In the genomic region with DNA sequence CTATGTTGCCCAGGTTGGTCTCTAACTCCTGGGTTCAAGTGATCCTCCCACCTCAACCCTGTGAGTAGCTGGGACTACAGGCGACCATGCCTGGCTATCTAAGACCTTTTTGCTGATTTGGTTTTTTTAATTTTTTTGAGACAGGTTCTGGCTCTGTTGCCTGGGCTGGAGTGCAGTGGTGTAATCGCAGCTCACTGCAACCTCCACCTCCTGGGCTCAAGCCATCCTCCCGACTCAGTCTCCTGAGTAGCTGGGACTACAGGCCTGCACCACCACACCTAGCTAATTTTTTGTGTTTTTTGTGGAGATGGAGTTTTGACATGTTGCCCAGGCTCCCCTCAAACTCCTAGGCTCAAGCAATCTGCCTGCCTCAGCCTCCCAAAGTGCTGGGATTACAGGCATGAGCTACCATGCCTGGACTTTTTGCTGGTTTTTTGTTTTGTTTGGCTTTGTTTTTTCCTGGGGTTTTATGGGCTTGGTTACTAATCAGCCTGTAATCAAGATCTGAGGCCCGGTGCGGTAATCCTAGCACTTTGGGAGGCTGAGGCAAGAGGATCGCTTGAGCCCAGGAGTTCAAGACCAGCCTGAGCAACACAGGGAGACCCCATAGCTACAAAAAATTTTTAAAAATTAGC, we compare ENCODE assay signal across 28 cellular contexts. TPM values are rescaled to one million over a fixed set of nuclear protein-coding genes. Genes with fewer than 3 reads are reported as not detected.
A peak's percentile ranks its signal among the peaks of the same experiment; 100 is the strongest.
DNase-seq lines count a peak whose midpoint lies in the region; ATAC-seq, FAIRE-seq and TF ChIP-seq lines count a peak whose summit lies in the region.
"Had no signal": no experiment of that assay in that cellular context is flagged by ENCODE, and none has a peak within 500 bp of the region (broad histone marks: within the 10 kb centered on the region; RNA-seq: fewer than 3 reads in every experiment).

No MANE protein-coding gene starts in this region.

- no peaks in the 10 kb centered on the region for H3K27me3 ChIP-seq in left ventricle myocardium inferior (ENCODE audit: low read depth)
- no peaks in the 10 kb centered on the region for H3K27me3 ChIP-seq in skeletal muscle tissue (ENCODE audit: control insufficient read depth in 3 of 3, insufficient read depth in 3 of 3, low read length in 3 of 3)
- H3K27me3 ChIP-seq: ovary, suprapubic skin had no signal

- no peak for TF ChIP-seq POLR2A in H54 (IDR thresholded peaks at IDR 0.05; ENCODE audit: low read depth, low read length)

- no peak for TF ChIP-seq CTCF in left ventricle myocardium inferior (IDR thresholded peaks at IDR 0.05; ENCODE audit: borderline replicate concordance)
- TF ChIP-seq CTCF in kidney (IDR thresholded peaks at IDR 0.05; ENCODE audit: borderline replicate concordance, extremely low read depth, insufficient read depth), result no peak
- no peak for TF ChIP-seq CTCF in type B pancreatic cell (conservative IDR thresholded peaks at IDR 0.05)

- ATAC-seq in left ventricle myocardium superior (no peak), HG03196 (IDR thresholded peaks at IDR 0.05; ENCODE audit: unreplicated experiment) (no peak)
- ATAC-seq: A549; activated T-cell treated with anti-CD3 and anti-CD28 coated beads, Interleukin-2, amount 50 U/mL, for 4 hours; GM23338; HepG2; naive thymus-derived CD4-positive, alpha-beta T cell; PC-3; sciatic nerve had no signal

- no peaks in the 10 kb centered on the region for H3K36me3 Mint-ChIP-seq in type B pancreatic cell
- H3K36me3 Mint-ChIP-seq: naive thymus-derived CD4-positive, alpha-beta T cell had no signal

- H3K4me3 Mint-ChIP-seq in type B pancreatic cell, result no peak overlapping the region
- H3K4me3 Mint-ChIP-seq: activated naive CD4-positive, alpha-beta T cell treated with anti-CD3 and anti-CD28 coated beads for 36 hours; activated T-cell treated with anti-CD3 and anti-CD28 coated beads, Interleukin-2, amount 50 U/mL, for 4 hours; GM23338 had no signal

- peak overlapping the region; percentile 95 for H3K27ac ChIP-seq in left ventricle myocardium inferior (replicated peaks)
- peak overlapping the region; percentile 44 to 94 for H3K27ac ChIP-seq in kidney (ENCODE audit: low read depth in 2 of 2, low read length in 2 of 2)
- H3K27ac ChIP-seq in skeletal muscle tissue (ENCODE audit: low read depth, low read length), result peak overlapping the region; percentile 100
- H3K27ac ChIP-seq: A549 had no signal

- FAIRE-seq in kidney (lab: Jason Lieb, UNC) (no peak), H54 (lab: Jason Lieb, UNC) (no peak)
- FAIRE-seq: A549, GM12891, HepG2 had no signal

- H3K4me1 ChIP-seq in left ventricle myocardium inferior (peaks cover 88% of the 10 kb centered on the region), kidney (ENCODE audit: control insufficient read depth in 1 of 2, insufficient read depth in 1 of 2, low read depth in 1 of 2, low read length in 2 of 2) (peaks cover 40 to 46% of the 10 kb centered on the region in 2 donors), skeletal muscle tissue (ENCODE audit: control insufficient read depth in 3 of 3, insufficient read depth in 3 of 3, low read length in 3 of 3) (peaks cover 56 to 66% (median 62%) of the 10 kb centered on the region in 3 donors)

- H3K9ac ChIP-seq in kidney (ENCODE audit: low read length in 2 of 2), result no peak overlapping the region
- peak overlapping the region in 2 of 3 donors; percentile 10 to 58 for H3K9ac ChIP-seq in skeletal muscle tissue (ENCODE audit: low read depth in 1 of 3, low read length in 3 of 3)

- H3K27ac Mint-ChIP-seq in type B pancreatic cell, result no peak overlapping the region
- H3K27ac Mint-ChIP-seq: activated naive CD4-positive, alpha-beta T cell treated with anti-CD3 and anti-CD28 coated beads for 36 hours; GM23338 had no signal

- H3K36me3 ChIP-seq in left ventricle myocardium inferior (no peaks in the 10 kb centered on the region), kidney (ENCODE audit: control insufficient read depth in 1 of 2, insufficient read depth in 2 of 2, low read length in 2 of 2) (no peaks in the 10 kb centered on the region), skeletal muscle tissue (ENCODE audit: control insufficient read depth in 3 of 3, insufficient read depth in 3 of 3, low read length in 3 of 3) (peaks cover 0 to 3% (median 2%) of the 10 kb centered on the region in 3 donors)
- H3K36me3 ChIP-seq: ovary, suprapubic skin had no signal

- peaks cover 8% of the 10 kb centered on the region for H3K27me3 Mint-ChIP-seq in type B pancreatic cell

- DNase-seq in left ventricle myocardium inferior, result no peak
- no peak for DNase-seq in left ventricle myocardium superior
- no peak for DNase-seq in kidney
- no peak for DNase-seq in H54 (ENCODE audit: insufficient read length, low spot score)
- no peak for DNase-seq in DMS153 treated with DMSO at 0.1 percent for 48 hours (lab: John Stamatoyannopoulos, UW; ENCODE audit: unreplicated experiment)
- DNase-seq in type B pancreatic cell (ENCODE audit: extremely low spot score, unreplicated experiment), result no peak
- DNase-seq: activated CD4-positive, CD25-positive, alpha-beta regulatory T cell treated with anti-CD3 and anti-CD28 coated beads, Interleukin-2, amount 50 U/mL, for 72 hours; activated naive CD4-positive, alpha-beta T cell treated with anti-CD3 and anti-CD28 coated beads for 36 hours; activated T-cell treated with anti-CD3 and anti-CD28 coated beads, Interleukin-2, amount 50 U/mL, for 4 hours; cerebellar nuclear complex; DND-41; effector CD8-positive, alpha-beta T cell; foreskin melanocyte; mesendoderm; naive thymus-derived CD4-positive, alpha-beta T cell; NCI-H1105 treated with DMSO at 0.1 percent for 48 hours; NCI-H2081; NCI-H345 had no signal

- peaks cover 29% of the 10 kb centered on the region for H3K4me1 Mint-ChIP-seq in type B pancreatic cell (ENCODE audit: unreplicated experiment)

- H3K9me3 Mint-ChIP-seq in type B pancreatic cell, result no peaks in the 10 kb centered on the region
- H3K9me3 Mint-ChIP-seq: activated naive CD4-positive, alpha-beta T cell treated with anti-CD3 and anti-CD28 coated beads for 36 hours; activated T-cell treated with anti-CD3 and anti-CD28 coated beads, Interleukin-2, amount 50 U/mL, for 4 hours; GM23338; naive thymus-derived CD4-positive, alpha-beta T cell had no signal

- intact Hi-C loops in left ventricle myocardium inferior (cut with micrococcal nuclease) (loop anchor here (10.0 kb wide), 2 partner anchors 56 to 176 kb away; no protein-coding TSS in a partner anchor), left ventricle myocardium superior (cut with micrococcal nuclease) (loop anchor here (10.0 kb wide), 1 partner anchor 176 kb away; no protein-coding TSS in a partner anchor), kidney (cut with DNase I) (no loop called here)

- H3K4me3 ChIP-seq in left ventricle myocardium inferior, result no peak overlapping the region
- H3K4me3 ChIP-seq in kidney (ENCODE audit: low read length in 2 of 2), result no peak overlapping the region
- no peak overlapping the region for H3K4me3 ChIP-seq in skeletal muscle tissue (ENCODE audit: low read length in 3 of 3)
- H3K4me3 ChIP-seq: A549, GM23338, ovary, suprapubic skin had no signal

- H3K9me3 ChIP-seq in left ventricle myocardium inferior (replicated peaks), result no peaks in the 10 kb centered on the region
- H3K9me3 ChIP-seq in kidney (ENCODE audit: control insufficient read depth in 1 of 2, low read length in 2 of 2), result no peaks in the 10 kb centered on the region
- H3K9me3 ChIP-seq in skeletal muscle tissue (ENCODE audit: control insufficient read depth in 3 of 3, low read length in 3 of 3), result no peaks in the 10 kb centered on the region
- H3K9me3 ChIP-seq: A549, ovary, suprapubic skin had no signal

RNA-seq across cellular contexts. Expression of a gene that starts 3.6 kb away (rescaled TPM):
- total RNA-seq in left ventricle myocardium inferior (93.3 TPM), left ventricle myocardium superior (58.2 TPM), kidney (157 TPM), skeletal muscle tissue (3.1 TPM), type B pancreatic cell (ENCODE audit: low replicate concordance) (49.9 and 73.5 TPM in 2 replicates)
- polyA plus RNA-seq in kidney (ENCODE audit: insufficient read depth, low read depth, low replicate concordance), result 485 TPM

RNA-seq across cellular contexts. Expression of a gene that starts 52.9 kb away (rescaled TPM):
- total RNA-seq in left ventricle myocardium inferior (12.0 TPM), left ventricle myocardium superior (11.8 TPM), kidney (15.5 TPM), skeletal muscle tissue (5.7 TPM), type B pancreatic cell (ENCODE audit: low replicate concordance) (2.6 and 2.9 TPM in 2 replicates)
- polyA plus RNA-seq in kidney (ENCODE audit: insufficient read depth, low read depth, low replicate concordance), result 13.2 TPM

Comparison
In these comparisons a context has a peak if more than half of its experiments do, and no peak if none do; other contexts are left out.
1. H3K9ac ChIP-seq: peak in skeletal muscle tissue (2 of 3); none in kidney (0 of 2).
2. RNA of a gene that starts 3.6 kb away (total RNA-seq): 157 TPM in kidney (single experiment), 93.3 TPM in left ventricle myocardium inferior (single experiment), 49.9 to 73.5 TPM in type B pancreatic cell and 58.2 TPM in left ventricle myocardium superior (single experiment); 3.1 TPM in skeletal muscle tissue (single experiment); every median in the first group is over 10 times any median in the second.
3. Peak in every context shown above with its lines, with median percentiles within 50 percentile points of each other: H3K27ac ChIP-seq.